In genomic region chr2:113272463-113272862, GRCh38 we compare ENCODE assay signal across 8 cellular contexts.
"Had no signal": no experiment of that assay in that cellular context is flagged by ENCODE, and none has a peak within 500 bp of the region (broad histone marks: within the 10 kb centered on the region; RNA-seq: fewer than 3 reads in every experiment).

No MANE protein-coding gene starts in this region.

- H3K4me3 ChIP-seq: coronary artery, heart right ventricle, upper lobe of right lung had no signal

- DNase-seq: heart right ventricle; midbrain; stimulated activated CD4-positive, alpha-beta T cell treated with anti-CD3 and anti-CD28 coated beads, Interleukin-2, amount 100 ng/mL, for 24 hours; upper lobe of right lung had no signal

- H3K9me3 ChIP-seq: heart right ventricle, upper lobe of right lung had no signal

- ATAC-seq: sciatic nerve had no signal

- H3K27ac Mint-ChIP-seq: progenitor cell of endocrine pancreas; stimulated activated naive B cell treated with anti-CD40 and anti-IgM and Interleukin-4, amounts not matched to agents 10 μg/mL and 1 μg/mL and 100 μg/mL, for 72 hours had no signal

- H3K27ac ChIP-seq: coronary artery, heart right ventricle, upper lobe of right lung had no signal

- H3K36me3 ChIP-seq: heart right ventricle, upper lobe of right lung had no signal

- H3K9me3 Mint-ChIP-seq: stimulated activated naive B cell treated with anti-CD40 and anti-IgM and Interleukin-4, amounts not matched to agents 10 μg/mL and 1 μg/mL and 100 μg/mL, for 72 hours had no signal
